27 cellular contexts compared by ENCODE assay signal in genomic region chr16:24164402-24164801, GRCh38.
"Had no signal": no experiment of that assay in that cellular context is flagged by ENCODE, and none has a peak within 500 bp of the region (broad histone marks: within the 10 kb centered on the region; RNA-seq: fewer than 3 reads in every experiment).

No MANE protein-coding gene starts in this region.

- H3K4me3 ChIP-seq: colonic mucosa, gastrocnemius medialis, lower lobe of right lung, right atrium auricular region, smooth muscle cell, transverse colon, upper lobe of right lung, uterus had no signal

- H3K4me1 ChIP-seq: colonic mucosa, gastrocnemius medialis, lower lobe of right lung, parathyroid adenoma, right atrium auricular region, transverse colon, upper lobe of right lung, uterus had no signal

- H3K4me3 Mint-ChIP-seq: dendritic cell treated with granulocyte-macrophage colony-stimulating factor and Interleukin-4, amounts not matched to agents 40 ng/mL and 50 ng/mL, for 4 days; endodermal cell; natural killer cell; stimulated activated memory B cell treated with anti-CD40 and anti-IgM and Interleukin-4, amounts not matched to agents 10 μg/mL and 1 μg/mL and 100 μg/mL, for 72 hours had no signal

- H3K9ac ChIP-seq: parathyroid adenoma had no signal

- H3K27me3 Mint-ChIP-seq: dendritic cell treated with granulocyte-macrophage colony-stimulating factor and Interleukin-4, amounts not matched to agents 40 ng/mL and 50 ng/mL, for 4 days; progenitor cell of endocrine pancreas; stimulated activated memory B cell treated with anti-CD40 and anti-IgM and Interleukin-4, amounts not matched to agents 10 μg/mL and 1 μg/mL and 100 μg/mL, for 72 hours had no signal

- H2AFZ ChIP-seq: parathyroid adenoma had no signal

- H3K9me3 ChIP-seq: colonic mucosa, gastrocnemius medialis, lower lobe of right lung, neutrophil, right atrium auricular region, transverse colon, upper lobe of right lung, uterus had no signal

- ATAC-seq: esophagus mucosa; gastrocnemius medialis; left ventricle myocardium superior; lower lobe of right lung; natural killer cell; sciatic nerve; stimulated activated memory B cell treated with anti-CD40 and anti-IgM and Interleukin-4, amounts not matched to agents 10 μg/mL and 1 μg/mL and 100 μg/mL, for 72 hours; stimulated activated naive CD8-positive, alpha-beta T cell treated with anti-CD3 and anti-CD28 coated beads, Interleukin-15, Interleukin-2, amounts not matched to agents 100 U/mL and 50 U/mL, for 24 hours; upper lobe of right lung had no signal

- DNase-seq: colonic mucosa; effector CD8-positive, alpha-beta T cell; endodermal cell; foreskin fibroblast; gastrocnemius medialis; head of caudate nucleus; left ventricle myocardium superior; lower lobe of right lung; natural killer cell; stimulated activated CD4-positive, alpha-beta T cell treated with anti-CD3 and anti-CD28 coated beads, Interleukin-12 subunit alpha, Interleukin-12 subunit beta, amount 100 ng/mL, for 4 hours; stimulated activated CD4-positive, alpha-beta T cell treated with anti-CD3 and anti-CD28 coated beads, Interleukin-1b, Interleukin-23, amount 100 ng/mL, for 48 hours; stimulated activated CD4-positive, alpha-beta T cell treated with anti-CD3 and anti-CD28 coated beads, Interleukin-4, amount 100 ng/mL, for 1 hour; stimulated activated naive CD8-positive, alpha-beta T cell treated with anti-CD3 and anti-CD28 coated beads, Interleukin-15, Interleukin-2, amounts not matched to agents 100 U/mL and 50 U/mL, for 24 hours; substantia nigra; transverse colon; upper lobe of right lung; uterus had no signal

- H3K27ac Mint-ChIP-seq: dendritic cell treated with granulocyte-macrophage colony-stimulating factor and Interleukin-4, amounts not matched to agents 40 ng/mL and 50 ng/mL, for 4 days; endodermal cell; progenitor cell of endocrine pancreas had no signal

- H3K9me3 Mint-ChIP-seq: dendritic cell treated with granulocyte-macrophage colony-stimulating factor and Interleukin-4, amounts not matched to agents 40 ng/mL and 50 ng/mL, for 4 days; endodermal cell; natural killer cell; stimulated activated memory B cell treated with anti-CD40 and anti-IgM and Interleukin-4, amounts not matched to agents 10 μg/mL and 1 μg/mL and 100 μg/mL, for 72 hours had no signal

- H3K36me3 ChIP-seq: colonic mucosa, gastrocnemius medialis, lower lobe of right lung, right atrium auricular region, transverse colon, upper lobe of right lung, uterus had no signal

- H3K27me3 ChIP-seq: colonic mucosa, gastrocnemius medialis, neutrophil, right atrium auricular region, transverse colon, upper lobe of right lung, uterus had no signal

- H3K36me3 Mint-ChIP-seq: natural killer cell had no signal

- H3K79me2 ChIP-seq: parathyroid adenoma had no signal

- H3K4me2 ChIP-seq: smooth muscle cell had no signal

- H3K27ac ChIP-seq: colonic mucosa, epithelial cell of prostate, gastrocnemius medialis, lower lobe of right lung, neutrophil, parathyroid adenoma, right atrium auricular region, transverse colon, upper lobe of right lung, uterus had no signal
